In genomic region chr1:193183019-193183643, GRCh38 we compare ENCODE assay signal across 8 cellular contexts. TPM values are rescaled to one million over a fixed set of nuclear protein-coding genes. Genes with fewer than 3 reads are reported as not detected.
DNase-seq lines count a peak whose midpoint lies in the region; ATAC-seq, FAIRE-seq and TF ChIP-seq lines count a peak whose summit lies in the region.

No MANE protein-coding gene starts in this region.

- peaks cover 47% of the 10 kb centered on the region for H3K4me1 ChIP-seq in CD4-positive, alpha-beta memory T cell (ENCODE audit: insufficient read depth, low read length)
- H3K4me1 ChIP-seq in astrocyte (ENCODE audit: insufficient read depth, low read length) (peaks cover 8% of the 10 kb centered on the region), stomach (peaks cover 5 to 89% (median 44%) of the 10 kb centered on the region in 4 donors)

- peaks cover 40% of the 10 kb centered on the region for H4K20me1 ChIP-seq in astrocyte (ENCODE audit: insufficient read depth, low read length)

- TF ChIP-seq POLR2A in stomach (IDR thresholded peaks at IDR 0.05), result no peak

- intact Hi-C loops in CD4-positive, alpha-beta memory T cell (cut with micrococcal nuclease), result loop anchor here (1.0 to 10.0 kb wide), 7 partner anchors 154 to 1112 kb away; no protein-coding TSS in a partner anchor
- intact Hi-C loops in stomach (cut with DNase I; ENCODE audit: low total_unique reads), result no loop called here

- ATAC-seq in GM18907 (IDR thresholded peaks at IDR 0.05; ENCODE audit: unreplicated experiment) (peak; percentile 66), HG03280 (IDR thresholded peaks at IDR 0.05; ENCODE audit: unreplicated experiment) (peak; percentile 69)

- peak overlapping the region in 1 of 2 donors; percentile 10 for H3K4me3 ChIP-seq in CD4-positive, alpha-beta memory T cell (ENCODE audit: low read length in 2 of 2)
- H3K4me3 ChIP-seq in astrocyte (ENCODE audit: insufficient read depth, low read depth, low read length), result no peak overlapping the region
- H3K4me3 ChIP-seq in stomach, result peak overlapping the region in 1 of 4 donors; percentile 14

- FAIRE-seq in astrocyte (lab: Jason Lieb, UNC), result no peak

- TF ChIP-seq CTCF in astrocyte (IDR thresholded peaks at IDR 0.05; ENCODE audit: insufficient read depth, low read depth, low read length) (peak; percentile 88), stomach (IDR thresholded peaks at IDR 0.05) (peak in 5 of 7 experiments; percentile 50 to 80 (median 60))

- H3K27me3 Mint-ChIP-seq in CD4-positive, alpha-beta memory T cell, result no peaks in the 10 kb centered on the region
- no peaks in the 10 kb centered on the region for H3K27me3 Mint-ChIP-seq in astrocyte (ENCODE audit: low read depth, unreplicated experiment)

- DNase-seq in CD4-positive, alpha-beta memory T cell, result peak in 4 of 5 donors; percentile 59 to 64 (median 62)
- DNase-seq in NCI-H446 (lab: John Stamatoyannopoulos, UW) (peak; percentile 68 to 80), astrocyte (ENCODE audit: low read depth) (peak; percentile 20), iPS-NIHi7 (ENCODE audit: extremely low spot score) (peak; percentile 10), stomach (no peak)
- no peak for DNase-seq in activated CD4-positive, alpha-beta T cell treated with anti-CD3 and anti-CD28 coated beads, Interleukin-2, amount 50 U/mL, for 1 hour

- H3K36me3 ChIP-seq in CD4-positive, alpha-beta memory T cell (ENCODE audit: insufficient read depth, low read length), result no peaks in the 10 kb centered on the region
- H3K36me3 ChIP-seq in astrocyte (ENCODE audit: insufficient read depth, low read length) (no peaks in the 10 kb centered on the region), stomach (no peaks in the 10 kb centered on the region)

- H3K9ac ChIP-seq in astrocyte (ENCODE audit: low read length), result no peak overlapping the region

- H3K27me3 ChIP-seq in CD4-positive, alpha-beta memory T cell (ENCODE audit: insufficient read depth, low read length), result no peaks in the 10 kb centered on the region
- H3K27me3 ChIP-seq in astrocyte (ENCODE audit: insufficient read depth, low read length) (no peaks in the 10 kb centered on the region), stomach (no peaks in the 10 kb centered on the region)

- WGBS in stomach, 5 donors, result 0 to 2% (median 1%) methylated on average over 2 of the region's 2 CpGs

- peak overlapping the region; percentile 23 for H3K27ac ChIP-seq in CD4-positive, alpha-beta memory T cell (ENCODE audit: low read depth, low read length)
- no peak overlapping the region for H3K27ac ChIP-seq in astrocyte (ENCODE audit: low read depth, low read length)
- H3K27ac ChIP-seq in stomach, result peak overlapping the region in 1 of 5 donors; percentile 1

- no peak for TF ChIP-seq EP300 in stomach (IDR thresholded peaks at IDR 0.05)

- H3K4me1 Mint-ChIP-seq in CD4-positive, alpha-beta memory T cell, result peaks cover 29 to 53% (median 36%) of the 10 kb centered on the region in 4 donors
- peaks cover 34% of the 10 kb centered on the region for H3K4me1 Mint-ChIP-seq in astrocyte (ENCODE audit: low read depth, unreplicated experiment)

- peaks cover 74% of the 10 kb centered on the region for H3K79me2 ChIP-seq in astrocyte (ENCODE audit: insufficient read depth, low read length)

- H3K4me3 Mint-ChIP-seq in CD4-positive, alpha-beta memory T cell, result peak overlapping the region; percentile 60 to 92 (median 81)
- H3K4me3 Mint-ChIP-seq in astrocyte (ENCODE audit: unreplicated experiment), result no peak overlapping the region

- H3K4me2 ChIP-seq in astrocyte (ENCODE audit: low read length), result peak overlapping the region; percentile 14

- peak overlapping the region in 4 of 7 donors; percentile 16 to 82 (median 68) for H3K27ac Mint-ChIP-seq in CD4-positive, alpha-beta memory T cell
- H3K27ac Mint-ChIP-seq in astrocyte (ENCODE audit: unreplicated experiment), result no peak overlapping the region

- CTCF ChIA-PET in CD4-positive, alpha-beta memory T cell (lab: Charles Lee; ENCODE audit: partially characterized antibody), result interaction anchor here (1.5 to 1.9 kb wide), 2 partner anchors 1111 to 1115 kb away, joined by 3 to 9 read pairs; no protein-coding TSS in a partner anchor

- peaks cover 0 to 11% (median 3%) of the 10 kb centered on the region in 8 donors for H3K9me3 Mint-ChIP-seq in CD4-positive, alpha-beta memory T cell
- no peaks in the 10 kb centered on the region for H3K9me3 Mint-ChIP-seq in astrocyte (ENCODE audit: unreplicated experiment)

- peaks cover 7 to 20% of the 10 kb centered on the region in 2 donors for H3K36me3 Mint-ChIP-seq in CD4-positive, alpha-beta memory T cell
- H3K36me3 Mint-ChIP-seq in astrocyte (ENCODE audit: low read depth, unreplicated experiment), result no peaks in the 10 kb centered on the region

- POLR2A ChIA-PET in CD4-positive, alpha-beta memory T cell (lab: Charles Lee; ENCODE audit: partially characterized antibody), result interaction anchor here (1.4 to 5.1 kb wide), 5 partner anchors 276 to 1112 kb away, joined by 4 to 65 read pairs (median 7); no protein-coding TSS in a partner anchor

- no peaks in the 10 kb centered on the region for H3K9me3 ChIP-seq in CD4-positive, alpha-beta memory T cell (ENCODE audit: control insufficient read depth in 1 of 2, low read length in 2 of 2)
- H3K9me3 ChIP-seq in astrocyte (ENCODE audit: insufficient read depth, low read depth, low read length) (no peaks in the 10 kb centered on the region), stomach (no peaks in the 10 kb centered on the region)

- H2AFZ ChIP-seq in astrocyte (ENCODE audit: low read depth, low read length), result no peak overlapping the region

RNA-seq across cellular contexts. Expression of gene B3GALT2, which starts 3.3 kb away (rescaled TPM):
- 10 to 100 TPM; 15.1 TPM for total RNA-seq in CD4-positive, alpha-beta memory T cell
- polyA plus RNA-seq in CD4-positive, alpha-beta memory T cell, result 1 to 10 TPM in 1 of 2 donors, under 1 TPM in 1; 0.21 to 4.9 TPM
- 0.39 and 0.60 TPM in 2 replicates for total RNA-seq in astrocyte
- 1 to 10 TPM in 1 of 5 donors, under 1 TPM in 3, not detected in 1; 0.14 to 3.1 (median 0.51) TPM for total RNA-seq in stomach
- polyA plus RNA-seq in stomach, result 1 to 10 TPM in 1 of 3 donors, under 1 TPM in 2; 0.13 to 1.4 (median 0.37) TPM

Comparison
In these comparisons a context has a peak if more than half of its experiments do, and no peak if none do; other contexts are left out.
1. DNase-seq: peak in CD4-positive, alpha-beta memory T cell (4 of 5), NCI-H446 (2 of 2), astrocyte (single experiment) and iPS-NIHi7 (single experiment); none in stomach (single experiment) and activated CD4-positive, alpha-beta T cell treated with anti-CD3 and anti-CD28 coated beads, Interleukin-2, amount 50 U/mL, for 1 hour (single experiment).